8 cellular contexts compared by ENCODE assay signal in the genomic region with DNA sequence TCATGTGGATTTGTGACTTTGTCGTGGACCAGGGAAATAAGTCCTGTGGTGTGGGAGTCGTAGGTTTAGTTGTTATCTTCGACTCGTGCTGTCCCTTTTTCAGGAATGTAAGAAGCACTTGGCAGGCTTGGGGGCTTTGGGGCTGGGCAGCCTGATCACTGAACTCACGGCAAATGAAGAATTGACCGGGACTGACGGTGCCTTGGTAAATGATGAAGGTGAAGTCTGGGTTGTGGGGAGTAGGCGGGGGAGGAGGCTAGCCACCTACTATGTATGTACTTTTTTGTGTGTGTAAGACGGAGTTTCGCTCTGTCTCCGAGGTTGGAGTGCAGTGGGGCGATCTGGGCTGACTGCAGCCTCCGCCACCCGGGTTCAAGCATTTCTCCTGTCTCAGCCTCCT. TPM values are rescaled to one million over a fixed set of nuclear protein-coding genes. Genes with fewer than 3 reads are reported as not detected.
A peak's percentile ranks its signal among the peaks of the same experiment; 100 is the strongest.
DNase-seq lines count a peak whose midpoint lies in the region; ATAC-seq lines count a peak whose summit lies in the region.

No MANE protein-coding gene starts in this region.

- H3K9ac ChIP-seq in HUES6 (ENCODE audit: low read length) = peak overlapping the region; percentile 96
- H3K9ac ChIP-seq in iPS-20b (ENCODE audit: low read depth, low read length) = peak overlapping the region; percentile 91; the same call in 1 of the 2 replicates

- H3K9me3 ChIP-seq in HUES6 (ENCODE audit: control insufficient read depth, insufficient read depth, low read depth, low read length) (peaks cover 12% of the 10 kb centered on the region; the same call in 1 of the 2 replicates), iPS-20b (ENCODE audit: insufficient read depth, low read depth, low read length) (no peaks in the 10 kb centered on the region)

- H3K9me3 Mint-ChIP-seq in activated T-helper 1 cell treated with anti-CD3 and anti-CD28 coated beads, Interleukin-12 subunit alpha, Interleukin-12 subunit beta, Interleukin-2, Interleukin-4 antibody, amounts not matched to agents 30 ng/mL and 10 ng/mL and 1 ng/mL, durations not matched to agents 14 hours and 24 hours and 36 hours = no peaks in the 10 kb centered on the region
- no peaks in the 10 kb centered on the region for H3K9me3 Mint-ChIP-seq in stimulated activated naive B cell treated with anti-CD40 and anti-IgM and Interleukin-4, amounts not matched to agents 10 μg/mL and 1 μg/mL and 100 μg/mL, for 72 hours

- ATAC-seq in stimulated activated naive B cell treated with anti-CD40 and anti-IgM and Interleukin-4, amounts not matched to agents 10 μg/mL and 1 μg/mL and 100 μg/mL, for 72 hours (replicated peaks) = no peak
- no peak for ATAC-seq in GM21717 (IDR thresholded peaks at IDR 0.05; ENCODE audit: unreplicated experiment)
- no peak for ATAC-seq in HG02884 (IDR thresholded peaks at IDR 0.05; ENCODE audit: unreplicated experiment)

- H3K27ac ChIP-seq in HUES6 (ENCODE audit: low read depth, low read length) = no peak overlapping the region
- H3K27ac ChIP-seq in iPS-20b (ENCODE audit: low read length) = no peak overlapping the region

- peaks cover 32% of the 10 kb centered on the region for H3K36me3 Mint-ChIP-seq in activated T-helper 1 cell treated with anti-CD3 and anti-CD28 coated beads, Interleukin-12 subunit alpha, Interleukin-12 subunit beta, Interleukin-2, Interleukin-4 antibody, amounts not matched to agents 30 ng/mL and 10 ng/mL and 1 ng/mL, durations not matched to agents 14 hours and 24 hours and 36 hours (ENCODE audit: low read depth)
- peaks cover 19% of the 10 kb centered on the region in 2 donors for H3K36me3 Mint-ChIP-seq in stimulated activated naive B cell treated with anti-CD40 and anti-IgM and Interleukin-4, amounts not matched to agents 10 μg/mL and 1 μg/mL and 100 μg/mL, for 72 hours

- peak overlapping the region; percentile 97 for H3K4me3 Mint-ChIP-seq in activated T-helper 1 cell treated with anti-CD3 and anti-CD28 coated beads, Interleukin-12 subunit alpha, Interleukin-12 subunit beta, Interleukin-2, Interleukin-4 antibody, amounts not matched to agents 30 ng/mL and 10 ng/mL and 1 ng/mL, durations not matched to agents 14 hours and 24 hours and 36 hours
- peak overlapping the region; percentile 97 to 99 for H3K4me3 Mint-ChIP-seq in stimulated activated naive B cell treated with anti-CD40 and anti-IgM and Interleukin-4, amounts not matched to agents 10 μg/mL and 1 μg/mL and 100 μg/mL, for 72 hours

- H3K27me3 ChIP-seq in HUES6 (ENCODE audit: control insufficient read depth, insufficient read depth, low read length) (no peaks in the 10 kb centered on the region), iPS-20b (ENCODE audit: insufficient read depth, low read length) (no peaks in the 10 kb centered on the region)

- H3K4me1 Mint-ChIP-seq in activated T-helper 1 cell treated with anti-CD3 and anti-CD28 coated beads, Interleukin-12 subunit alpha, Interleukin-12 subunit beta, Interleukin-2, Interleukin-4 antibody, amounts not matched to agents 30 ng/mL and 10 ng/mL and 1 ng/mL, durations not matched to agents 14 hours and 24 hours and 36 hours (ENCODE audit: low read depth) = peaks cover 23% of the 10 kb centered on the region
- peaks cover 9 to 22% of the 10 kb centered on the region in 2 donors for H3K4me1 Mint-ChIP-seq in stimulated activated naive B cell treated with anti-CD40 and anti-IgM and Interleukin-4, amounts not matched to agents 10 μg/mL and 1 μg/mL and 100 μg/mL, for 72 hours

- intact Hi-C loops in activated T-helper 1 cell treated with anti-CD3 and anti-CD28 coated beads, Interleukin-12 subunit alpha, Interleukin-12 subunit beta, Interleukin-2, Interleukin-4 antibody, amounts not matched to agents 30 ng/mL and 10 ng/mL and 1 ng/mL, durations not matched to agents 14 hours and 24 hours and 36 hours (cut with micrococcal nuclease) = loop anchor here (2.0 to 5.0 kb wide), 3 partner anchors 170 to 255 kb away; a partner anchor contains a TSS

- H3K4me3 ChIP-seq in HUES6 (ENCODE audit: low read depth, low read length) (peak overlapping the region; percentile 95), iPS-20b (ENCODE audit: low read length) (peak overlapping the region; percentile 88)

- peak overlapping the region; percentile 99 for H3K27ac Mint-ChIP-seq in activated T-helper 1 cell treated with anti-CD3 and anti-CD28 coated beads, Interleukin-12 subunit alpha, Interleukin-12 subunit beta, Interleukin-2, Interleukin-4 antibody, amounts not matched to agents 30 ng/mL and 10 ng/mL and 1 ng/mL, durations not matched to agents 14 hours and 24 hours and 36 hours
- H3K27ac Mint-ChIP-seq in stimulated activated naive B cell treated with anti-CD40 and anti-IgM and Interleukin-4, amounts not matched to agents 10 μg/mL and 1 μg/mL and 100 μg/mL, for 72 hours = peak overlapping the region; percentile 99

- DNase-seq in activated T-helper 1 cell treated with anti-CD3 and anti-CD28 coated beads, Interleukin-12 subunit alpha, Interleukin-12 subunit beta, Interleukin-2, Interleukin-4 antibody, amounts not matched to agents 30 ng/mL and 10 ng/mL and 1 ng/mL, durations not matched to agents 14 hours and 24 hours and 36 hours (ENCODE audit: low spot score) = no peak
- DNase-seq in stimulated activated naive B cell treated with anti-CD40 and anti-IgM and Interleukin-4, amounts not matched to agents 10 μg/mL and 1 μg/mL and 100 μg/mL, for 72 hours = no peak
- no peak for DNase-seq in cerebellum (ENCODE audit: low spot score)
- DNase-seq in NCI-H2029 (lab: John Stamatoyannopoulos, UW) = no peak

- H3K4me1 ChIP-seq in HUES6 (ENCODE audit: control insufficient read depth, insufficient read depth, low read length) = no peaks in the 10 kb centered on the region
- H3K4me1 ChIP-seq in iPS-20b (ENCODE audit: insufficient read depth, low read length) = no peaks in the 10 kb centered on the region

- H3K36me3 ChIP-seq in HUES6 (ENCODE audit: control insufficient read depth, insufficient read depth, low read length) = peaks cover 28% of the 10 kb centered on the region
- H3K36me3 ChIP-seq in iPS-20b (ENCODE audit: insufficient read depth, low read depth, low read length) = peaks cover 30% of the 10 kb centered on the region

- no peaks in the 10 kb centered on the region for H3K27me3 Mint-ChIP-seq in activated T-helper 1 cell treated with anti-CD3 and anti-CD28 coated beads, Interleukin-12 subunit alpha, Interleukin-12 subunit beta, Interleukin-2, Interleukin-4 antibody, amounts not matched to agents 30 ng/mL and 10 ng/mL and 1 ng/mL, durations not matched to agents 14 hours and 24 hours and 36 hours (ENCODE audit: insufficient read depth)
- no peaks in the 10 kb centered on the region for H3K27me3 Mint-ChIP-seq in stimulated activated naive B cell treated with anti-CD40 and anti-IgM and Interleukin-4, amounts not matched to agents 10 μg/mL and 1 μg/mL and 100 μg/mL, for 72 hours

RNA-seq across cellular contexts. Expression of a gene that starts 1.2 kb away (rescaled TPM):
- total RNA-seq in activated T-helper 1 cell treated with anti-CD3 and anti-CD28 coated beads, Interleukin-12 subunit alpha, Interleukin-12 subunit beta, Interleukin-2, Interleukin-4 antibody, amounts not matched to agents 30 ng/mL and 10 ng/mL and 1 ng/mL, durations not matched to agents 14 hours and 24 hours and 36 hours = 41.4 and 46.1 TPM in 2 replicates
- 64.2 TPM for total RNA-seq in cerebellum
